ENCODE assay signal across 25 cellular contexts in the genomic region with DNA sequence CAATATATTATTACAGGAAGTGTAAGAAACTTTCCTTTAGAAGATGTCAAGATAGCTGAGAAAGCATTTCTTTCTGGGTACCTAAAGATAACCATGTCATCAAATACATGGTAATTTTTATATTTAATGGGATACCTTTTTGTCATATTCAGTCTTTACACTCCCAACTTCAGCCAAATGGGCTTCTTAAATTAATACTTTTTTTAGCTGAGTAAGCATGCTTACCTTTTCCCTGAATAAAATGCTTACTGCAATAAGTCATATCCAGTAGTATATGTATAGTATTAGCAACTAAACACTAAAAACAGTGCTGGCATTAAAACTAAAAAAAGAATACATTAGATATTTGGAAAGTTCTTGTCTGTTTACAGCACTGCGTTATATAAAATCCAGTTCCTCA. TPM values are rescaled to one million over a fixed set of nuclear protein-coding genes. Genes with fewer than 3 reads are reported as not detected.
DNase-seq lines count a peak whose midpoint lies in the region; ATAC-seq, FAIRE-seq and TF ChIP-seq lines count a peak whose summit lies in the region.
"Had no signal": no experiment of that assay in that cellular context is flagged by ENCODE, and none has a peak within 500 bp of the region (broad histone marks: within the 10 kb centered on the region; RNA-seq: fewer than 3 reads in every experiment).

No MANE protein-coding gene starts in this region.

- H3K79me2 ChIP-seq in HepG2 (ENCODE audit: insufficient read depth, low read length) (no peaks in the 10 kb centered on the region), hepatocyte (no peaks in the 10 kb centered on the region), smooth muscle cell (ENCODE audit: low read depth) (no peaks in the 10 kb centered on the region)

- no TSS peak for BruUV-seq in HepG2 (replicated peaks; lab: Mats Ljungman, UMichigan)

- H3K9me2 ChIP-seq in hepatocyte (replicated peaks; ENCODE audit: insufficient read depth), result no peaks in the 10 kb centered on the region

- no peak for FAIRE-seq in HepG2 (lab: Jason Lieb, UNC)
- FAIRE-seq: GM12891, GM18507, H54 had no signal

- H3K27ac ChIP-seq in HepG2 (ENCODE audit: extremely low read length, insufficient read depth, low read length), result no peak overlapping the region
- H3K27ac ChIP-seq in right lobe of liver, result no peak overlapping the region
- peak overlapping the region; percentile 98 for H3K27ac ChIP-seq in VCaP
- H3K27ac ChIP-seq in hepatocyte, result no peak overlapping the region
- H3K27ac ChIP-seq in smooth muscle cell (ENCODE audit: low read depth), result no peak overlapping the region

- 93% methylated on average over 1 of the region's 1 CpG for WGBS in HepG2 (ENCODE audit: low lambda C conversion rate)
- 65% methylated on average over 1 of the region's 1 CpG for WGBS in right lobe of liver (ENCODE audit: insufficient coverage, low coverage, low lambda C conversion rate, missing lambda C conversion rate)
- WGBS in hepatocyte (ENCODE audit: low lambda C conversion rate, missing lambda C conversion rate), result 47% methylated on average over 1 of the region's 1 CpG
- WGBS in smooth muscle cell (ENCODE audit: low lambda C conversion rate), result 43% methylated on average over 1 of the region's 1 CpG

- no peaks in the 10 kb centered on the region for H3K36me3 ChIP-seq in HepG2 (replicated peaks in 1 of 2; ENCODE audit: control insufficient read depth in 1 of 2, insufficient read depth in 2 of 2, low read length in 2 of 2)
- no peaks in the 10 kb centered on the region for H3K36me3 ChIP-seq in right lobe of liver
- H3K36me3 ChIP-seq in hepatocyte (replicated peaks; ENCODE audit: insufficient read depth, low read depth), result no peaks in the 10 kb centered on the region
- no peaks in the 10 kb centered on the region for H3K36me3 ChIP-seq in smooth muscle cell (ENCODE audit: low read depth)
- no peaks in the 10 kb centered on the region for H3K36me3 ChIP-seq in mucosa of descending colon (ENCODE audit: low read depth)
- H3K36me3 ChIP-seq: HAP-1 had no signal

- H3K4me3 ChIP-seq in HepG2 (replicated peaks in 1 of 3; ENCODE audit: insufficient read depth in 1 of 3, low read depth in 2 of 3, low read length in 3 of 3) (no peak overlapping the region), right lobe of liver (no peak overlapping the region), hepatocyte (no peak overlapping the region), smooth muscle cell (no peak overlapping the region), mucosa of descending colon (no peak overlapping the region)
- H3K4me3 ChIP-seq: HAP-1 had no signal

- H3F3A ChIP-seq in smooth muscle cell (ENCODE audit: low read depth), result no peaks in the 10 kb centered on the region

- peaks cover 23% of the 10 kb centered on the region for H3K4me1 ChIP-seq in HepG2 (ENCODE audit: insufficient read depth, low read length)
- peaks cover 0 to 8% (median 0%) of the 10 kb centered on the region in 4 donors for H3K4me1 ChIP-seq in right lobe of liver
- peaks cover 25% of the 10 kb centered on the region for H3K4me1 ChIP-seq in hepatocyte (ENCODE audit: insufficient read depth)
- no peaks in the 10 kb centered on the region for H3K4me1 ChIP-seq in smooth muscle cell (ENCODE audit: low read depth)
- H3K4me1 ChIP-seq in mucosa of descending colon (ENCODE audit: low read depth), result peaks cover 4% of the 10 kb centered on the region
- H3K4me1 ChIP-seq: HAP-1 had no signal

- intact Hi-C loops in HepG2 (cut with micrococcal nuclease; ENCODE audit: unreplicated experiment) (no loop called here), right lobe of liver (cut with DNase I) (no loop called here), mucosa of descending colon (cut with DNase I, micrococcal nuclease) (no loop called here)

- no peak for TF ChIP-seq EP300 in HepG2 (IDR thresholded peaks at IDR 0.05; ENCODE audit: low read depth in 2 of 2, low read length in 2 of 2)
- no peak for TF ChIP-seq EP300 in HepG2 (CRISPR knock-in tag; IDR thresholded peaks at IDR 0.05; ENCODE audit: borderline replicate concordance)

- in situ Hi-C loops in HepG2 (cut with HindIII; ENCODE audit: extremely low pct_ligation_motif_present, low pct_unique_long_range_greater_than_20kb), result no loop called here

- no peaks in the 10 kb centered on the region for H3K9me3 ChIP-seq in HepG2 (ENCODE audit: low read length)
- no peaks in the 10 kb centered on the region for H3K9me3 ChIP-seq in right lobe of liver
- no peaks in the 10 kb centered on the region for H3K9me3 ChIP-seq in hepatocyte (ENCODE audit: low read depth)
- H3K9me3 ChIP-seq in smooth muscle cell (replicated peaks; ENCODE audit: low read depth), result no peaks in the 10 kb centered on the region
- H3K9me3 ChIP-seq in mucosa of descending colon, result no peaks in the 10 kb centered on the region
- H3K9me3 ChIP-seq: HAP-1 had no signal

- ATAC-seq in HepG2 (no peak), right lobe of liver (no peak), mucosa of descending colon (no peak)

- TF ChIP-seq POLR2A in HepG2 (IDR thresholded peaks at IDR 0.05; ENCODE audit: insufficient read depth in 1 of 2, low read depth in 2 of 2, low read length in 2 of 2) (no peak), right lobe of liver (IDR thresholded peaks at IDR 0.05) (no peak)

- H3K27me3 ChIP-seq in HepG2 (ENCODE audit: control insufficient read depth in 1 of 2, insufficient read depth in 2 of 2, low read length in 2 of 2) (no peaks in the 10 kb centered on the region), right lobe of liver (no peaks in the 10 kb centered on the region), hepatocyte (no peaks in the 10 kb centered on the region), smooth muscle cell (ENCODE audit: low read depth) (no peaks in the 10 kb centered on the region)

- no peak for TF ChIP-seq RAD21 in HepG2 (CRISPR knock-in tag; IDR thresholded peaks at IDR 0.05)

- H3K9ac ChIP-seq in HepG2 (ENCODE audit: insufficient read depth, low read depth, low read length) (no peak overlapping the region), smooth muscle cell (ENCODE audit: low read depth) (no peak overlapping the region)

- TF ChIP-seq CTCF in HepG2 (CRISPR knock-in tag; IDR thresholded peaks at IDR 0.05) (no peak), right lobe of liver (IDR thresholded peaks at IDR 0.05) (no peak), VCaP (conservative IDR thresholded peaks at IDR 0.05) (no peak), hepatocyte (IDR thresholded peaks at IDR 0.05; ENCODE audit: poor library complexity) (no peak), smooth muscle cell (IDR thresholded peaks at IDR 0.05; ENCODE audit: borderline replicate concordance, insufficient read depth, poor library complexity, severe bottlenecking) (no peak), mucosa of descending colon (IDR thresholded peaks at IDR 0.05) (no peak)

- no peaks in the 10 kb centered on the region for H4K20me1 ChIP-seq in HepG2 (ENCODE audit: insufficient read depth, low read length)
- no peaks in the 10 kb centered on the region for H4K20me1 ChIP-seq in hepatocyte (ENCODE audit: insufficient read depth, poor library complexity, severe bottlenecking)
- no peaks in the 10 kb centered on the region for H4K20me1 ChIP-seq in smooth muscle cell (ENCODE audit: low read depth)

- H2AFZ ChIP-seq in HepG2 (ENCODE audit: low read length) (no peak overlapping the region), hepatocyte (no peak overlapping the region), smooth muscle cell (ENCODE audit: low read depth) (peak overlapping the region; percentile 55)

- H3K4me2 ChIP-seq in HepG2 (ENCODE audit: low read depth, low read length) (no peak overlapping the region), hepatocyte (peak overlapping the region; percentile 5), smooth muscle cell (peak overlapping the region; percentile 52)

- DNase-seq in HepG2 (ENCODE audit: low spot score) (no peak), right lobe of liver (no peak), hepatocyte (ENCODE audit: low spot score) (no peak), smooth muscle cell (lab: John Stamatoyannopoulos, UW; ENCODE audit: unreplicated experiment) (no peak), germinal center (ENCODE audit: low spot score) (no peak), mucosa of descending colon (no peak), NCI-H748 treated with DMSO at 0.1 percent for 48 hours (lab: John Stamatoyannopoulos, UW) (no peak)
- DNase-seq: 8988T; C1 segment of cervical spinal cord; Calu3; CD4-positive, alpha-beta memory T cell; COR-L47; DMS53; DMS79 treated with DMSO at 0.1 percent for 48 hours; GF-D8; GOT3 had no signal

- CTCF ChIA-PET in HepG2 (lab: Yijun Ruan, JAX; ENCODE audit: low intra/inter-chr PET ratio, low total read pairs), result no interaction called here

- POLR2A ChIA-PET in HepG2 (lab: Yijun Ruan, JAX), result no interaction called here

TF ChIP-seq in HepG2, 621 proteins besides CTCF, POLR2A, EP300 and RAD21 (continues in another document):
- TF ChIP-seq ZNF3 (CRISPR knock-in tag; IDR thresholded peaks at IDR 0.05) (no peak), MAFK (conservative IDR thresholded peaks at IDR 0.05 in 1 of 2, IDR thresholded peaks at IDR 0.05 in 1 of 2; ENCODE audit: low read length in 2 of 2) (peak; percentile 79 to 93)

RNA-seq across cellular contexts. Expression of a gene that starts 17.4 kb away (rescaled TPM):
- not detected in 2 replicates for total RNA-seq in HepG2 (2016; rRNA removed; fragmentation: Illumina TruSeq; extraction: Trizol)
- not detected in 2 replicates for total RNA-seq in HepG2 (2016; cell fraction: cytosol; rRNA removed; fragmentation: Illumina TruSeq; extraction: Trizol; ENCODE audit: low read depth)
- not detected in 2 replicates for total RNA-seq in HepG2 (2016; cell fraction: insoluble cytoplasmic fraction; rRNA removed; fragmentation: Illumina TruSeq; extraction: Trizol)
- not detected in 2 replicates for total RNA-seq in HepG2 (2016; cell fraction: membrane; rRNA removed; fragmentation: Illumina TruSeq; extraction: Trizol)
- total RNA-seq in HepG2 (2016; cell fraction: nucleus; rRNA removed; fragmentation: Illumina TruSeq; extraction: Trizol), result not detected in 2 replicates
- not detected in 2 replicates for polyA plus RNA-seq in HepG2 (2011; rRNA removed)
- polyA plus RNA-seq in HepG2 (2011; cell fraction: cytosol; rRNA removed), result not detected in 2 replicates
- not detected in 2 replicates for polyA plus RNA-seq in HepG2 (2011; cell fraction: nucleus; rRNA removed)
- not detected in 2 replicates for polyA plus RNA-seq in HepG2 (2012)
- polyA plus RNA-seq in HepG2 (2016; cell fraction: cytosol; fragmentation: Illumina TruSeq; extraction: Trizol; ENCODE audit: low read depth), result not detected in 2 replicates
- polyA plus RNA-seq in HepG2 (2016; cell fraction: insoluble cytoplasmic fraction; fragmentation: Illumina TruSeq; extraction: Trizol; ENCODE audit: low read depth), result not detected in 2 replicates
- polyA plus RNA-seq in HepG2 (2016; cell fraction: membrane; fragmentation: Illumina TruSeq; extraction: Trizol; ENCODE audit: low read depth), result not detected in 2 replicates
- polyA plus RNA-seq in HepG2 (2016; cell fraction: nucleus; fragmentation: Illumina TruSeq; extraction: Trizol; ENCODE audit: insufficient read depth, low read depth), result not detected in 2 replicates
- polyA minus RNA-seq in HepG2 (2011; rRNA and poly(A)+ RNA removed; ENCODE audit: low replicate concordance), result not detected in 2 replicates
- not detected in 2 replicates for polyA minus RNA-seq in HepG2 (2011; cell fraction: cytosol; rRNA and poly(A)+ RNA removed)
- not detected in 2 replicates for polyA minus RNA-seq in HepG2 (2011; cell fraction: nucleus; rRNA and poly(A)+ RNA removed)
- not detected for total RNA-seq in right lobe of liver
- total RNA-seq in hepatocyte, result not detected in 2 replicates
- not detected in 2 replicates for polyA plus RNA-seq in hepatocyte
- not detected in 2 replicates for total RNA-seq in smooth muscle cell
- polyA plus RNA-seq in smooth muscle cell, result not detected in 2 replicates
- not detected for total RNA-seq in mucosa of descending colon
- total RNA-seq: A673; Calu3; CD4-positive, alpha-beta memory T cell; Daoy; G401 had no signal
- polyA plus RNA-seq: BJ; CD4-positive, alpha-beta memory T cell had no signal
